Comparison of ENCODE assay signal across 8 cellular contexts in genomic region chr1:107056426-107057196, GRCh38. TPM values are rescaled to one million over a fixed set of nuclear protein-coding genes. Genes with fewer than 3 reads are reported as not detected.
DNase-seq lines count a peak whose midpoint lies in the region; ATAC-seq and TF ChIP-seq lines count a peak whose summit lies in the region.

PRMT6 (plus strand) TSS chr1:107056674; CDS start chr1:107056716, 42 bp downstream.

- H3K27ac Mint-ChIP-seq in activated CD4-positive, alpha-beta T cell treated with anti-CD3 and anti-CD28 coated beads, Interleukin-2, amount 10 ng/mL, durations not matched to agents 24 days and 14 days = peak within 1 kb of the TSS; percentile 99

- intact Hi-C loops in activated CD4-positive, alpha-beta T cell treated with anti-CD3 and anti-CD28 coated beads, Interleukin-2, amount 10 ng/mL, durations not matched to agents 24 days and 14 days (cut with micrococcal nuclease) = loop anchor here (2.0 kb wide), 1 partner anchor 84 kb away; the partner anchor contains the start of gene NTNG1

- peak; percentile 83 for DNase-seq in Ammon's horn (ENCODE audit: low spot score)
- peak; percentile 74 for DNase-seq in NCI-H510A treated with DMSO at 0.1 percent for 48 hours (lab: John Stamatoyannopoulos, UW)
- peak; percentile 96 for DNase-seq in activated CD4-positive, alpha-beta T cell treated with anti-CD3 and anti-CD28 coated beads, Interleukin-2, amount 10 ng/mL, durations not matched to agents 24 days and 14 days
- peak; percentile 11 for DNase-seq in cortex of kidney (lab: John Stamatoyannopoulos, UW)
- DNase-seq in left lobe of liver (ENCODE audit: low spot score) = peak; percentile 75
- DNase-seq in stimulated activated CD4-positive, alpha-beta T cell treated with anti-CD3 and anti-CD28 coated beads, Interleukin-2, amount 100 ng/mL, for 24 hours = peak; percentile 80 to 85

- H3K27me3 Mint-ChIP-seq in activated CD4-positive, alpha-beta T cell treated with anti-CD3 and anti-CD28 coated beads, Interleukin-2, amount 10 ng/mL, durations not matched to agents 24 days and 14 days = peaks cover 3% of the 10 kb centered on the region

- ATAC-seq in HG03432 (IDR thresholded peaks at IDR 0.05; ENCODE audit: unreplicated experiment) = peak; percentile 94
- peak; percentile 94 for ATAC-seq in left lobe of liver

- H3K4me3 Mint-ChIP-seq in activated CD4-positive, alpha-beta T cell treated with anti-CD3 and anti-CD28 coated beads, Interleukin-2, amount 10 ng/mL, durations not matched to agents 24 days and 14 days = peak within 1 kb of the TSS; percentile 99

- TF ChIP-seq POLR2A in GM19099 (IDR thresholded peaks at IDR 0.05; ENCODE audit: extremely low read depth, insufficient read length, low read depth) = peak; percentile 81

- peaks cover 17% of the 10 kb centered on the region for H3K4me1 Mint-ChIP-seq in activated CD4-positive, alpha-beta T cell treated with anti-CD3 and anti-CD28 coated beads, Interleukin-2, amount 10 ng/mL, durations not matched to agents 24 days and 14 days

- H3K9me3 Mint-ChIP-seq in activated CD4-positive, alpha-beta T cell treated with anti-CD3 and anti-CD28 coated beads, Interleukin-2, amount 10 ng/mL, durations not matched to agents 24 days and 14 days = no peaks in the 10 kb centered on the region

- peaks cover 31% of the 10 kb centered on the region for H3K36me3 Mint-ChIP-seq in activated CD4-positive, alpha-beta T cell treated with anti-CD3 and anti-CD28 coated beads, Interleukin-2, amount 10 ng/mL, durations not matched to agents 24 days and 14 days (ENCODE audit: low read depth)

RNA-seq across cellular contexts. Expression of gene PRMT6, which starts in this region (rescaled TPM):
- 24.6 TPM in 2 replicates for total RNA-seq in activated CD4-positive, alpha-beta T cell treated with anti-CD3 and anti-CD28 coated beads, Interleukin-2, amount 10 ng/mL, durations not matched to agents 24 days and 14 days
- 5.1 TPM for total RNA-seq in left lobe of liver

Comparison
In these comparisons a context has a peak if more than half of its experiments do, and no peak if none do; other contexts are left out.
1. Peak in every context shown above with its lines: DNase-seq and ATAC-seq.
2. DNase-seq: peak in every context shown above with its lines; median percentile 96 in activated CD4-positive, alpha-beta T cell treated with anti-CD3 and anti-CD28 coated beads, Interleukin-2, amount 10 ng/mL, durations not matched to agents 24 days and 14 days; 83 in Ammon's horn; 82 in stimulated activated CD4-positive, alpha-beta T cell treated with anti-CD3 and anti-CD28 coated beads, Interleukin-2, amount 100 ng/mL, for 24 hours; 75 in left lobe of liver; 74 in NCI-H510A treated with DMSO at 0.1 percent for 48 hours; 11 in cortex of kidney.